ENCODE assay signal across 1 cellular context in genomic region chr4:121765368-121765705, GRCh38.
TF ChIP-seq lines count a peak whose summit lies in the region.

No MANE protein-coding gene starts in this region.

TF ChIP-seq in endothelial cell of umbilical vein, 7 proteins besides CTCF, POLR2A, EP300 and RAD21:
- TF ChIP-seq FOS (IDR thresholded peaks at IDR 0.05; ENCODE audit: borderline replicate concordance, insufficient read depth, low read length) (no peak), JUN (IDR thresholded peaks at IDR 0.05; ENCODE audit: borderline replicate concordance, insufficient read depth, insufficient read length, low read depth) (no peak), POLR2AphosphoS5 (IDR thresholded peaks at IDR 0.05; ENCODE audit: insufficient read depth, low read depth, low read length) (no peak), EZH2 (IDR thresholded peaks at IDR 0.05; ENCODE audit: borderline replicate concordance, low read depth, low read length, severe bottlenecking) (peak; percentile 4), MYC (IDR thresholded peaks at IDR 0.05; ENCODE audit: low read depth, low read length) (no peak), MAX (IDR thresholded peaks at IDR 0.05; ENCODE audit: insufficient read depth, insufficient read length) (no peak)
